In genomic region chr15:35293353-35294130, GRCh38 we compare ENCODE assay signal across 9 cellular contexts.
DNase-seq lines count a peak whose midpoint lies in the region; ATAC-seq and TF ChIP-seq lines count a peak whose summit lies in the region.
"Had no signal": no experiment of that assay in that cellular context is flagged by ENCODE, and none has a peak within 500 bp of the region (broad histone marks: within the 10 kb centered on the region; RNA-seq: fewer than 3 reads in every experiment).

No MANE protein-coding gene starts in this region.

- no peaks in the 10 kb centered on the region for H3K27me3 Mint-ChIP-seq in nephron (ENCODE audit: low read depth)

- DNase-seq in ELF-1 (ENCODE audit: low read depth, low spot score) (peak; percentile 61), NCI-H2196 (lab: John Stamatoyannopoulos, UW; ENCODE audit: unreplicated experiment) (peak; percentile 2), dermis blood vessel endothelial cell (peak; percentile 83), NCI-H146 treated with DMSO at 0.1 percent for 48 hours (lab: John Stamatoyannopoulos, UW; ENCODE audit: unreplicated experiment) (no peak), middle frontal gyrus (ENCODE audit: extremely low spot score, low spot score) (no peak), HPDE6-E6E7 (ENCODE audit: extremely low spot score) (no peak)
- DNase-seq: activated T-cell treated with anti-CD3 and anti-CD28 coated beads, Interleukin-2, amount 50 U/mL, for 4 hours had no signal

- TF ChIP-seq CTCF in nephron (IDR thresholded peaks at IDR 0.05; ENCODE audit: unreplicated experiment in 3 of 3): peak in 1 of 3 experiments; percentile 13

- H3K36me3 Mint-ChIP-seq in nephron (ENCODE audit: low read depth): peaks cover 5% of the 10 kb centered on the region

- peaks cover 11% of the 10 kb centered on the region for H3K9me3 Mint-ChIP-seq in nephron
- H3K9me3 Mint-ChIP-seq: activated T-cell treated with anti-CD3 and anti-CD28 coated beads, Interleukin-2, amount 50 U/mL, for 4 hours had no signal

- H3K4me3 Mint-ChIP-seq in nephron: no peak overlapping the region
- H3K4me3 Mint-ChIP-seq: activated T-cell treated with anti-CD3 and anti-CD28 coated beads, Interleukin-2, amount 50 U/mL, for 4 hours had no signal

- H3K27ac Mint-ChIP-seq in nephron: peak overlapping the region in 2 of 3 experiments; percentile 2 to 34

- ATAC-seq in GM21526 (IDR thresholded peaks at IDR 0.05; ENCODE audit: low FRiP score, unreplicated experiment): no peak
- ATAC-seq: activated T-cell treated with anti-CD3 and anti-CD28 coated beads, Interleukin-2, amount 50 U/mL, for 4 hours had no signal

- peaks cover 8% of the 10 kb centered on the region for H3K4me1 Mint-ChIP-seq in nephron

Comparison
In these comparisons a context has a peak if more than half of its experiments do, and no peak if none do; other contexts are left out.
1. DNase-seq: peak in ELF-1 (single experiment), NCI-H2196 (single experiment) and dermis blood vessel endothelial cell (single experiment); none in NCI-H146 treated with DMSO at 0.1 percent for 48 hours (single experiment), middle frontal gyrus (single experiment) and HPDE6-E6E7 (single experiment).